ENCODE assay signal across 2 cellular contexts in genomic region chr15:59703979-59704796, GRCh38.
A peak's percentile ranks its signal among the peaks of the same experiment; 100 is the strongest.
TF ChIP-seq lines count a peak whose summit lies in the region.

No MANE protein-coding gene starts in this region.

TF ChIP-seq in A549, 52 proteins besides CTCF, POLR2A, EP300 and RAD21 (continued from another document):
- TF ChIP-seq, protein P1, sequence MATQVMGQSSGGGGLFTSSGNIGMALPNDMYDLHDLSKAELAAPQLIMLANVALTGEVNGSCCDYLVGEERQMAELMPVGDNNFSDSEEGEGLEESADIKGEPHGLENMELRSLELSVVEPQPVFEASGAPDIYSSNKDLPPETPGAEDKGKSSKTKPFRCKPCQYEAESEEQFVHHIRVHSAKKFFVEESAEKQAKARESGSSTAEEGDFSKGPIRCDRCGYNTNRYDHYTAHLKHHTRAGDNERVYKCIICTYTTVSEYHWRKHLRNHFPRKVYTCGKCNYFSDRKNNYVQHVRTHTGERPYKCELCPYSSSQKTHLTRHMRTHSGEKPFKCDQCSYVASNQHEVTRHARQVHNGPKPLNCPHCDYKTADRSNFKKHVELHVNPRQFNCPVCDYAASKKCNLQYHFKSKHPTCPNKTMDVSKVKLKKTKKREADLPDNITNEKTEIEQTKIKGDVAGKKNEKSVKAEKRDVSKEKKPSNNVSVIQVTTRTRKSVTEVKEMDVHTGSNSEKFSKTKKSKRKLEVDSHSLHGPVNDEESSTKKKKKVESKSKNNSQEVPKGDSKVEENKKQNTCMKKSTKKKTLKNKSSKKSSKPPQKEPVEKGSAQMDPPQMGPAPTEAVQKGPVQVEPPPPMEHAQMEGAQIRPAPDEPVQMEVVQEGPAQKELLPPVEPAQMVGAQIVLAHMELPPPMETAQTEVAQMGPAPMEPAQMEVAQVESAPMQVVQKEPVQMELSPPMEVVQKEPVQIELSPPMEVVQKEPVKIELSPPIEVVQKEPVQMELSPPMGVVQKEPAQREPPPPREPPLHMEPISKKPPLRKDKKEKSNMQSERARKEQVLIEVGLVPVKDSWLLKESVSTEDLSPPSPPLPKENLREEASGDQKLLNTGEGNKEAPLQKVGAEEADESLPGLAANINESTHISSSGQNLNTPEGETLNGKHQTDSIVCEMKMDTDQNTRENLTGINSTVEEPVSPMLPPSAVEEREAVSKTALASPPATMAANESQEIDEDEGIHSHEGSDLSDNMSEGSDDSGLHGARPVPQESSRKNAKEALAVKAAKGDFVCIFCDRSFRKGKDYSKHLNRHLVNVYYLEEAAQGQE (IDR thresholded peaks at IDR 0.05): no peak
- no peak for TF ChIP-seq ZSCAN20 (CRISPR knock-in tag; IDR thresholded peaks at IDR 0.05)
- TF ChIP-seq HMGXB4 (CRISPR knock-in tag; IDR thresholded peaks at IDR 0.05; ENCODE audit: borderline replicate concordance): no peak
- no peak for TF ChIP-seq ELK1 (IDR thresholded peaks at IDR 0.05; ENCODE audit: low read depth, low read length)
- TF ChIP-seq EHF (CRISPR knock-in tag; IDR thresholded peaks at IDR 0.05): no peak
- TF ChIP-seq MAZ (IDR thresholded peaks at IDR 0.05; ENCODE audit: borderline replicate concordance, low read depth, low read length): no peak
- TF ChIP-seq POLR2AphosphoS2 (conservative IDR thresholded peaks at IDR 0.05; ENCODE audit: low read length): no peak
- TF ChIP-seq, protein P2, sequence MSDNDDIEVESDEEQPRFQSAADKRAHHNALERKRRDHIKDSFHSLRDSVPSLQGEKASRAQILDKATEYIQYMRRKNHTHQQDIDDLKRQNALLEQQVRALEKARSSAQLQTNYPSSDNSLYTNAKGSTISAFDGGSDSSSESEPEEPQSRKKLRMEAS (IDR thresholded peaks at IDR 0.05): no peak
- TF ChIP-seq FOSB (CRISPR knock-in tag; IDR thresholded peaks at IDR 0.05): no peak
- TF ChIP-seq NR3C1 (IDR thresholded peaks at IDR 0.05): no peak
- TF ChIP-seq BHLHE40 (IDR thresholded peaks at IDR 0.05; ENCODE audit: low read depth, low read length): no peak

TF ChIP-seq in HEK293, 187 proteins besides CTCF, POLR2A, EP300 and RAD21 (continued from another document and continues in another):
- TF ChIP-seq, protein P3, sequence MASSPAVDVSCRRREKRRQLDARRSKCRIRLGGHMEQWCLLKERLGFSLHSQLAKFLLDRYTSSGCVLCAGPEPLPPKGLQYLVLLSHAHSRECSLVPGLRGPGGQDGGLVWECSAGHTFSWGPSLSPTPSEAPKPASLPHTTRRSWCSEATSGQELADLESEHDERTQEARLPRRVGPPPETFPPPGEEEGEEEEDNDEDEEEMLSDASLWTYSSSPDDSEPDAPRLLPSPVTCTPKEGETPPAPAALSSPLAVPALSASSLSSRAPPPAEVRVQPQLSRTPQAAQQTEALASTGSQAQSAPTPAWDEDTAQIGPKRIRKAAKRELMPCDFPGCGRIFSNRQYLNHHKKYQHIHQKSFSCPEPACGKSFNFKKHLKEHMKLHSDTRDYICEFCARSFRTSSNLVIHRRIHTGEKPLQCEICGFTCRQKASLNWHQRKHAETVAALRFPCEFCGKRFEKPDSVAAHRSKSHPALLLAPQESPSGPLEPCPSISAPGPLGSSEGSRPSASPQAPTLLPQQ (tag by site-specific recombination; IDR thresholded peaks at IDR 0.05): no peak
- TF ChIP-seq PRDM4 (tag by site-specific recombination; IDR thresholded peaks at IDR 0.05) (peak; percentile 40; the same call in 1 of the 2 replicates), ZNF629 (tag by site-specific recombination; IDR thresholded peaks at IDR 0.05) (0 out of 2 replicates have a peak, but pooled peaks have one; percentile 41), INSM2 (tag by site-specific recombination; IDR thresholded peaks at IDR 0.05) (peak; percentile 86), GLIS1 (tag by site-specific recombination; IDR thresholded peaks at IDR 0.05) (peak; percentile 97), ZNF140 (tag by site-specific recombination; IDR thresholded peaks at IDR 0.05) (no peak), ZNF555 (tag by site-specific recombination; conservative IDR thresholded peaks at IDR 0.05) (no peak), FEZF1 (tag by site-specific recombination; IDR thresholded peaks at IDR 0.05) (peak; percentile 82), ZNF174 (tag by site-specific recombination; IDR thresholded peaks at IDR 0.05) (no peak), SCRT1 (tag by site-specific recombination; IDR thresholded peaks at IDR 0.05; ENCODE audit: borderline replicate concordance) (no peak), ZNF654 (tag by site-specific recombination; IDR thresholded peaks at IDR 0.05; ENCODE audit: low read depth) (no peak), KLF7 (tag by site-specific recombination; IDR thresholded peaks at IDR 0.05; ENCODE audit: borderline replicate concordance) (peak; percentile 90), ATF2 (tag by site-specific recombination; IDR thresholded peaks at IDR 0.05; ENCODE audit: low read depth) (no peak), IKZF3 (tag by site-specific recombination; IDR thresholded peaks at IDR 0.05) (peak; percentile 66; the same call in 1 of the 2 replicates), ZNF423 (tag by site-specific recombination; IDR thresholded peaks at IDR 0.05) (no peak), OSR2 (tag by site-specific recombination; IDR thresholded peaks at IDR 0.05) (peak; percentile 93), PRDM10 (tag by site-specific recombination; IDR thresholded peaks at IDR 0.05) (peak; percentile 61), GLI2 (tag by site-specific recombination; IDR thresholded peaks at IDR 0.05; ENCODE audit: borderline replicate concordance, low read depth) (peak; percentile 10; the same call in 1 of the 2 replicates), YY1 (tag by site-specific recombination; IDR thresholded peaks at IDR 0.05) (no peak), SP3 (tag by site-specific recombination; IDR thresholded peaks at IDR 0.05) (no peak), ZEB2 (tag by site-specific recombination; IDR thresholded peaks at IDR 0.05) (peak; percentile 56; the same call in 1 of the 2 replicates), ZNF404 (tag by site-specific recombination; IDR thresholded peaks at IDR 0.05) (no peak), KLF8 (tag by site-specific recombination; IDR thresholded peaks at IDR 0.05) (no peak), ZNF335 (tag by site-specific recombination; conservative IDR thresholded peaks at IDR 0.05) (peak; percentile 25; the same call in 1 of the 2 replicates), ZNF600 (tag by site-specific recombination; IDR thresholded peaks at IDR 0.05) (peak; percentile 23; the same call in 1 of the 2 replicates)
- TF ChIP-seq, protein P4, sequence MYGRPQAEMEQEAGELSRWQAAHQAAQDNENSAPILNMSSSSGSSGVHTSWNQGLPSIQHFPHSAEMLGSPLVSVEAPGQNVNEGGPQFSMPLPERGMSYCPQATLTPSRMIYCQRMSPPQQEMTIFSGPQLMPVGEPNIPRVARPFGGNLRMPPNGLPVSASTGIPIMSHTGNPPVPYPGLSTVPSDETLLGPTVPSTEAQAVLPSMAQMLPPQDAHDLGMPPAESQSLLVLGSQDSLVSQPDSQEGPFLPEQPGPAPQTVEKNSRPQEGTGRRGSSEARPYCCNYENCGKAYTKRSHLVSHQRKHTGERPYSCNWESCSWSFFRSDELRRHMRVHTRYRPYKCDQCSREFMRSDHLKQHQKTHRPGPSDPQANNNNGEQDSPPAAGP (tag by site-specific recombination; IDR thresholded peaks at IDR 0.05): peak; percentile 78
- TF ChIP-seq, protein P5, sequence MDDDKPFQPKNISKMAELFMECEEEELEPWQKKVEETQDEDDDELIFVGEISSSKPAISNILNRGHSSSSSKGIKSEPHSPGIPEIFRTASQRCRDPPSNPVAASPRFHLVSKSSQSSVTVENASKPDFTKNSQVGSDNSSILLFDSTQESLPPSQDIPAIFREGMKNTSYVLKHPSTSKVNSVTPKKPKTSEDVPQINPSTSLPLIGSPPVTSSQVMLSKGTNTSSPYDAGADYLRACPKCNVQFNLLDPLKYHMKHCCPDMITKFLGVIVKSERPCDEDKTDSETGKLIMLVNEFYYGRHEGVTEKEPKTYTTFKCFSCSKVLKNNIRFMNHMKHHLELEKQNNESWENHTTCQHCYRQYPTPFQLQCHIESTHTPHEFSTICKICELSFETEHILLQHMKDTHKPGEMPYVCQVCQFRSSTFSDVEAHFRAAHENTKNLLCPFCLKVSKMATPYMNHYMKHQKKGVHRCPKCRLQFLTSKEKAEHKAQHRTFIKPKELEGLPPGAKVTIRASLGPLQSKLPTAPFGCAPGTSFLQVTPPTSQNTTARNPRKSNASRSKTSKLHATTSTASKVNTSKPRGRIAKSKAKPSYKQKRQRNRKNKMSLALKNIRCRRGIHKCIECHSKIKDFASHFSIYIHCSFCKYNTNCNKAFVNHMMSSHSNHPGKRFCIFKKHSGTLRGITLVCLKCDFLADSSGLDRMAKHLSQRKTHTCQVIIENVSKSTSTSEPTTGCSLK (tag by site-specific recombination; IDR thresholded peaks at IDR 0.05): no peak
- TF ChIP-seq, protein P6, sequence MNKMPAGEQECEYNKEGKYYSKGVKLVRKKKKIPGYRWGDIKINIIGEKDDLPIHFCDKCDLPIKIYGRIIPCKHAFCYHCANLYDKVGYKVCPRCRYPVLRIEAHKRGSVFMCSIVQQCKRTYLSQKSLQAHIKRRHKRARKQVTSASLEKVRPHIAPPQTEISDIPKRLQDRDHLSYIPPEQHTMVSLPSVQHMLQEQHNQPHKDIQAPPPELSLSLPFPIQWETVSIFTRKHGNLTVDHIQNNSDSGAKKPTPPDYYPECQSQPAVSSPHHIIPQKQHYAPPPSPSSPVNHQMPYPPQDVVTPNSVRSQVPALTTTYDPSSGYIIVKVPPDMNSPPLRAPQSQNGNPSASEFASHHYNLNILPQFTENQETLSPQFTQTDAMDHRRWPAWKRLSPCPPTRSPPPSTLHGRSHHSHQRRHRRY (tag by site-specific recombination; IDR thresholded peaks at IDR 0.05): no peak
- TF ChIP-seq, protein P7, sequence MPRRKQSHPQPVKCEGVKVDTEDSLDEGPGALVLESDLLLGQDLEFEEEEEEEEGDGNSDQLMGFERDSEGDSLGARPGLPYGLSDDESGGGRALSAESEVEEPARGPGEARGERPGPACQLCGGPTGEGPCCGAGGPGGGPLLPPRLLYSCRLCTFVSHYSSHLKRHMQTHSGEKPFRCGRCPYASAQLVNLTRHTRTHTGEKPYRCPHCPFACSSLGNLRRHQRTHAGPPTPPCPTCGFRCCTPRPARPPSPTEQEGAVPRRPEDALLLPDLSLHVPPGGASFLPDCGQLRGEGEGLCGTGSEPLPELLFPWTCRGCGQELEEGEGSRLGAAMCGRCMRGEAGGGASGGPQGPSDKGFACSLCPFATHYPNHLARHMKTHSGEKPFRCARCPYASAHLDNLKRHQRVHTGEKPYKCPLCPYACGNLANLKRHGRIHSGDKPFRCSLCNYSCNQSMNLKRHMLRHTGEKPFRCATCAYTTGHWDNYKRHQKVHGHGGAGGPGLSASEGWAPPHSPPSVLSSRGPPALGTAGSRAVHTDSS (tag by site-specific recombination; IDR thresholded peaks at IDR 0.05): no peak
